In the genomic region with DNA sequence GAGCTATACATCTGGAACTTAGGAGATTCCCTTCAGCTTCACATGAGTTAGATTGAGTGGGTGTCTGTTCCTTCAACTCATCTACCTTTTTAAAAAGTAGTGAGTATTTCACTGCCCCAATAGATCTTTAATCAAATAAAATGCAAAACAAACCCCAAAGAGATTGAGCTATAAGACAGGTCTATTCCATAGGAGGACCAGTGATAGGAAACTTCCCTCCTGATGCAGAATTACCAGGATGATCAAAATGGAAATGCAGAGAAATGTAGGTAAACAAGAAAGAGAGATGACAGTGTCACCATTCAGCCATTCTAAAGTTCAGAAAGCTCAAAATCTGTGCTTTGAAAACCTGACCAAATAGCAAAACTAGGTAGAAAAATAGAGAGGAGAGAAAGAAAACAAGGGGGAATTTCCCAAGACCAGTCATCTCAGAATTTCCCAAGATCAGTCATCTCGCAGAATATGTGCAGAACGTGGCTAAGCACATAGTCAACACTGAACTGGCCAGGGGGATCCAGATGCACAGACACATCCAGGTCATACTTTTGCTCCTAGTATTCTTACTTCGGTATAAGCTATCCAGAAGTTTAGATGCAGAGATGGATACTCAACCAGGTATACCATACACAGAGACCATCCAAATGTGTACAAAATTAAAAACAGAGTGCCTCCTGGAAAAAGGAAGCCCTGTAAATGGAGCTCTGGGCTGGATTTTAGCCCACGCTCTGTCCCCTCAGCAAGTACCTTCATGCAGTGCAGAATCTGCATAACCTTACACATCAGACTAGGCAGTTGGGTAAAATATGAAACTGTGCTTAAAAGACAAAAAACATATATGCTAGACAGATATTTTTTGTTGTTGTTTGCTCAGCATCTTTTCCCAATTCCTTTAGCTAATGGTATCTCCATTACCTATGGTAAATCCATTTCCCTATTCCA, we compare ENCODE assay signal across 9 cellular contexts. TPM values are rescaled to one million over a fixed set of nuclear protein-coding genes. Genes with fewer than 3 reads are reported as not detected.
DNase-seq lines count a peak whose midpoint lies in the region; ATAC-seq and TF ChIP-seq lines count a peak whose summit lies in the region.
"Had no signal": no experiment of that assay in that cellular context is flagged by ENCODE, and none has a peak within 500 bp of the region (broad histone marks: within the 10 kb centered on the region; RNA-seq: fewer than 3 reads in every experiment).

No MANE protein-coding gene starts in this region.

- H3K4me2 ChIP-seq in KMS-11 = peak overlapping the region; percentile 29; the same call in 1 of the 2 replicates

- POLR2A ChIA-PET in naive thymus-derived CD8-positive, alpha-beta T cell (lab: Charles Lee) = no interaction called here

- H3K9ac ChIP-seq in KMS-11 = no peak overlapping the region
- H3K9ac ChIP-seq: parathyroid adenoma had no signal

- H3K4me1 Mint-ChIP-seq in naive thymus-derived CD8-positive, alpha-beta T cell = no peaks in the 10 kb centered on the region

- in situ Hi-C loops in GM13976 (cut with MboI; ENCODE audit: low sequenced_read_pairs, unreplicated experiment) = no loop called here

- H3K4me3 ChIP-seq in KMS-11 (IDR thresholded peaks at IDR 0.05; ENCODE audit: insufficient read depth, low read depth, low read length) (no peak overlapping the region), right lobe of liver (no peak overlapping the region)

- ATAC-seq in GM21576 (IDR thresholded peaks at IDR 0.05; ENCODE audit: unreplicated experiment) = peak; percentile 81
- peak in 3 of 4 donors; percentile 46 to 89 (median 46) for ATAC-seq in right lobe of liver
- no peak for ATAC-seq in naive thymus-derived CD8-positive, alpha-beta T cell

- intact Hi-C loops in right lobe of liver (cut with DNase I) = no loop called here

- WGBS in right lobe of liver (ENCODE audit: insufficient coverage, low coverage, low lambda C conversion rate, missing lambda C conversion rate) = 29% methylated on average over 3 of the region's 4 CpGs

- H3K36me3 ChIP-seq in KMS-11 (ENCODE audit: insufficient read depth) = no peaks in the 10 kb centered on the region
- H3K36me3 ChIP-seq in right lobe of liver = peaks cover 0 to 8% (median 0%) of the 10 kb centered on the region in 4 donors

- H4K20me1 ChIP-seq in KMS-11 (ENCODE audit: insufficient read depth) = no peaks in the 10 kb centered on the region

- H3K27ac Mint-ChIP-seq in naive thymus-derived CD8-positive, alpha-beta T cell = no peak overlapping the region

- H3K79me2 ChIP-seq in KMS-11 (ENCODE audit: insufficient read depth, low read depth) = no peaks in the 10 kb centered on the region
- H3K79me2 ChIP-seq: parathyroid adenoma had no signal

- DNase-seq in GM13976 (ENCODE audit: low spot score) = peak; percentile 57
- no peak for DNase-seq in right lobe of liver
- no peak for DNase-seq in NCI-H1417 treated with DMSO at 0.1 percent for 48 hours (lab: John Stamatoyannopoulos, UW)
- no peak for DNase-seq in NCI-H345 (lab: John Stamatoyannopoulos, UW)
- no peak for DNase-seq in naive thymus-derived CD8-positive, alpha-beta T cell
- DNase-seq in D341Med (ENCODE audit: low spot score) = no peak

- no peak overlapping the region for H3K4me3 Mint-ChIP-seq in naive thymus-derived CD8-positive, alpha-beta T cell

- H3K27me3 ChIP-seq in KMS-11 (ENCODE audit: insufficient read depth, low read depth) (no peaks in the 10 kb centered on the region), right lobe of liver (no peaks in the 10 kb centered on the region)

- peaks cover 0 to 3% (median 0%) of the 10 kb centered on the region in 5 donors for H3K27me3 Mint-ChIP-seq in naive thymus-derived CD8-positive, alpha-beta T cell

- no peaks in the 10 kb centered on the region for H3K9me3 ChIP-seq in right lobe of liver

- H3K27ac ChIP-seq in KMS-11 (no peak overlapping the region), right lobe of liver (peak overlapping the region in 1 of 3 donors; percentile 26)
- H3K27ac ChIP-seq: parathyroid adenoma had no signal

- no peaks in the 10 kb centered on the region for H3K9me3 Mint-ChIP-seq in naive thymus-derived CD8-positive, alpha-beta T cell

- TF ChIP-seq CTCF in GM13976 (IDR thresholded peaks at IDR 0.05; ENCODE audit: borderline replicate concordance, control extremely low read depth, extremely low read depth, insufficient read depth, missing control alignments) = no peak
- TF ChIP-seq CTCF in KMS-11 (conservative IDR thresholded peaks at IDR 0.05; ENCODE audit: low read depth, low read length) = no peak
- no peak for TF ChIP-seq CTCF in right lobe of liver (IDR thresholded peaks at IDR 0.05)

- no peak overlapping the region for H2AFZ ChIP-seq in KMS-11 (ENCODE audit: low read depth)
- H2AFZ ChIP-seq: parathyroid adenoma had no signal

- no peak for TF ChIP-seq POLR2A in right lobe of liver (IDR thresholded peaks at IDR 0.05)

- H3K36me3 Mint-ChIP-seq in naive thymus-derived CD8-positive, alpha-beta T cell = no peaks in the 10 kb centered on the region

- H3K4me1 ChIP-seq in KMS-11 (ENCODE audit: low read depth, poor library complexity, severe bottlenecking) = peaks cover 17% of the 10 kb centered on the region
- H3K4me1 ChIP-seq in right lobe of liver = peaks cover 0 to 11% (median 4%) of the 10 kb centered on the region in 4 donors
- H3K4me1 ChIP-seq: parathyroid adenoma had no signal

RNA-seq across cellular contexts. Expression of a gene that starts 27.4 kb away (rescaled TPM):
- total RNA-seq in right lobe of liver = 100 to 1,000 TPM in 3 of 6 experiments, 10 to 100 TPM in 3; 64.1 to 115 (median 99.2) TPM
- total RNA-seq in naive thymus-derived CD8-positive, alpha-beta T cell = 1 to 10 TPM; 2.8 to 2.9 TPM
- under 1 TPM in 1 of 3 donors, not detected in 2; 0.69 TPM for polyA plus RNA-seq in naive thymus-derived CD8-positive, alpha-beta T cell

RNA-seq across cellular contexts. Expression of a gene that starts 55.5 kb away (rescaled TPM):
- total RNA-seq in right lobe of liver = 1 to 10 TPM; 2.1 to 7.7 (median 6.1) TPM
- 10 to 100 TPM; 18.5 to 25.8 TPM for total RNA-seq in naive thymus-derived CD8-positive, alpha-beta T cell
- 10 to 100 TPM; 15.4 to 16.8 (median 16.5) TPM for polyA plus RNA-seq in naive thymus-derived CD8-positive, alpha-beta T cell

Comparison
In these comparisons a context has a peak if more than half of its experiments do, and no peak if none do; other contexts are left out.
1. ATAC-seq: peak in GM21576 (single experiment) and right lobe of liver (3 of 4); none in naive thymus-derived CD8-positive, alpha-beta T cell (0 of 2).
2. RNA of a gene that starts 27.4 kb away (total RNA-seq): 64.1 to 115 TPM in right lobe of liver; 2.8 to 2.9 TPM in naive thymus-derived CD8-positive, alpha-beta T cell; every median in the first group is over 10 times any median in the second.